Comparison of ENCODE assay signal across 12 cellular contexts in the genomic region with DNA sequence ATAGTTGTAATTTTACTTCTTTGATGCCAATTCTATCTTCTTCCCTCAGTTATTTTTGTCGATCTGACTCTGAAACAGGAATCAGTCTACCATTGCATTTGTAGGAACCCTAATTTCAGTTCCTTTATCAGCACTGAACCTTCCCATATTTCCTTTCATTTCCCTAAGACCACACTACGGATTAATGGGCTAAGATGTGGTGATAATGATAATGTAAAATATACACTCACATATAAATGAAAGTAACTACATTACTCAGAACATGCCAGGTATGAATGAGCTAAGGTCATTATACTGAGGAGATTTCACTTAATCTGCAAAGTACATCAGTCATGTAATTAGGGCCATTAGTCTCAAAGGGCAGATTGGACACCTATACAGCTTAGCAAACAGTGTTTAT.
DNase-seq lines count a peak whose midpoint lies in the region; ATAC-seq and TF ChIP-seq lines count a peak whose summit lies in the region.
"Had no signal": no experiment of that assay in that cellular context is flagged by ENCODE, and none has a peak within 500 bp of the region (broad histone marks: within the 10 kb centered on the region; RNA-seq: fewer than 3 reads in every experiment).

No MANE protein-coding gene starts in this region.

- H3K4me1 Mint-ChIP-seq in HFFc6 (ENCODE audit: low read depth): peaks cover 4% of the 10 kb centered on the region; the same call in 1 of the 2 replicates
- H3K4me1 Mint-ChIP-seq: WTC11 had no signal

- no peak overlapping the region for H3K4me3 Mint-ChIP-seq in HFFc6
- H3K4me3 Mint-ChIP-seq: activated T-cell treated with anti-CD3 and anti-CD28 coated beads, Interleukin-2, amount 50 U/mL, for 72 hours; WTC11 had no signal

- peak; percentile 65 for ATAC-seq in GM19043 (IDR thresholded peaks at IDR 0.05; ENCODE audit: low read depth, unreplicated experiment)
- peak; percentile 75 for ATAC-seq in HG02852 (IDR thresholded peaks at IDR 0.05; ENCODE audit: unreplicated experiment)
- peak; percentile 75 for ATAC-seq in HG03565 (IDR thresholded peaks at IDR 0.05; ENCODE audit: unreplicated experiment)
- ATAC-seq: activated T-cell treated with anti-CD3 and anti-CD28 coated beads, Interleukin-2, amount 50 U/mL, for 72 hours; sciatic nerve; WTC11 had no signal

- no peaks in the 10 kb centered on the region for H3K9me3 Mint-ChIP-seq in HFFc6
- H3K9me3 Mint-ChIP-seq: activated T-cell treated with anti-CD3 and anti-CD28 coated beads, Interleukin-2, amount 50 U/mL, for 72 hours; WTC11 had no signal

- DNase-seq in Ammon's horn (ENCODE audit: low spot score): peak; percentile 41
- DNase-seq in HFFc6: no peak
- no peak for DNase-seq in GM10266 (ENCODE audit: extremely low spot score)
- no peak for DNase-seq in activated naive CD4-positive, alpha-beta T cell treated with anti-CD3 and anti-CD28 coated beads, Interleukin-2, amount 50 U/mL, for 16 hours
- DNase-seq in iPS-NIHi11 (ENCODE audit: low spot score): no peak
- DNase-seq: activated T-cell treated with anti-CD3 and anti-CD28 coated beads, Interleukin-2, amount 50 U/mL, for 72 hours; NCI-H187 had no signal

- no peak overlapping the region for H3K27ac Mint-ChIP-seq in HFFc6
- H3K27ac Mint-ChIP-seq: activated T-cell treated with anti-CD3 and anti-CD28 coated beads, Interleukin-2, amount 50 U/mL, for 72 hours; WTC11 had no signal

- H3K36me3 Mint-ChIP-seq in HFFc6 (ENCODE audit: low read depth): no peaks in the 10 kb centered on the region
- H3K36me3 Mint-ChIP-seq: WTC11 had no signal

- H3K27me3 Mint-ChIP-seq in HFFc6 (ENCODE audit: insufficient read depth): peaks cover 9% of the 10 kb centered on the region

- no peak for TF ChIP-seq CTCF in HFFc6 (IDR thresholded peaks at IDR 0.05)
- TF ChIP-seq CTCF in GM10266 (IDR thresholded peaks at IDR 0.05; ENCODE audit: control insufficient read depth, insufficient read depth, low read depth, missing control alignments): no peak
